8 cellular contexts compared by ENCODE assay signal in the genomic region with DNA sequence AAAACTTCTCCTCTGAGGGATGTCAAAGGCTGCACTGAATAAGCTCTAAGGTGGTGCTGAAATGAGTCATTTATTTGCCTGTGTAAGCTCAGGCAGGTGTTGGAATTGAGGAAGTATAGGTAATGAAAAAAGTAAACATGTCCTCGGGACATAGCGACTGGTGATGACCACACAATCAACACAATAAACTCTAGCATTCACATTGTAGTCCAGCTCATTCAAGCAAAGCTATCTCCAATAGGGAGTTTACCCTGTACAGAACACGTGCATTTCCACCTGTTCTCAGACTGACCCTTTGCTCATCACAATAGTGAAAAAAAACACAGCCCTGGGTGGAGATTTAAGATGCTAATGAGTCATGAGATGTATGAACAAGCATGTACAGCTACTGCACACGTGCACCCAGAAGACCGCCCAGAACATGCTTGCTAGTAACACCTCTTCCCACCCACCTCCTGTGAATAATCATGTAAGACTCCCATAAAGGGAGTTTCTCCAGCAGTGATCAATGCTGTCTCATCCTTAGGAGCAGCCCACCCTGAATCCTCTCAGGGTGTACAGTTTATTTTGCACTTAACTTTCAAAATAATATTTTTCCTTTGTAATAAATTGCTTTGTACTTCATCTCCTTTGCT. TPM values are rescaled to one million over a fixed set of nuclear protein-coding genes. Genes with fewer than 3 reads are reported as not detected.
A peak's percentile ranks its signal among the peaks of the same experiment; 100 is the strongest.
DNase-seq lines count a peak whose midpoint lies in the region; ATAC-seq lines count a peak whose summit lies in the region.

No MANE protein-coding gene starts in this region.

- peak overlapping the region; percentile 97 to 99 for H3K27ac Mint-ChIP-seq in natural killer cell treated with Interleukin-12 subunit alpha and Interleukin-12 subunit beta and Interleukin-15 and Interleukin-18, amount 100 ng/mL, for 72 hours

- no peaks in the 10 kb centered on the region for H3K9me3 Mint-ChIP-seq in natural killer cell treated with Interleukin-12 subunit alpha and Interleukin-12 subunit beta and Interleukin-15 and Interleukin-18, amount 100 ng/mL, for 72 hours

- peak; percentile 55 for ATAC-seq in GM18867 (IDR thresholded peaks at IDR 0.05; ENCODE audit: unreplicated experiment)
- ATAC-seq in HG02938 (IDR thresholded peaks at IDR 0.05; ENCODE audit: unreplicated experiment): peak; percentile 63
- peak; percentile 80 to 83 for ATAC-seq in activated CD4-positive, CD25-positive, alpha-beta regulatory T cell treated with anti-CD3 and anti-CD28 coated beads, Interleukin-2, amount 50 U/mL, for 24 hours
- ATAC-seq in natural killer cell treated with Interleukin-12 subunit alpha and Interleukin-12 subunit beta and Interleukin-15 and Interleukin-18, amount 100 ng/mL, for 72 hours: peak; percentile 78 to 87

- H3K27me3 Mint-ChIP-seq in natural killer cell treated with Interleukin-12 subunit alpha and Interleukin-12 subunit beta and Interleukin-15 and Interleukin-18, amount 100 ng/mL, for 72 hours: no peaks in the 10 kb centered on the region

- H3K4me1 ChIP-seq in urinary bladder (ENCODE audit: insufficient read depth): no peaks in the 10 kb centered on the region

- DNase-seq in NCI-H2081 (lab: John Stamatoyannopoulos, UW): peak; percentile 63 to 81
- peak; percentile 34 to 72 for DNase-seq in dermis microvascular lymphatic vessel endothelial cell (ENCODE audit: low read depth in 2 of 2)
- peak; percentile 67 for DNase-seq in natural killer cell treated with Interleukin-12 subunit alpha and Interleukin-12 subunit beta and Interleukin-15 and Interleukin-18, amount 100 ng/mL, for 72 hours (ENCODE audit: low spot score)
- no peak for DNase-seq in T1000 (lab: John Stamatoyannopoulos, UW)

- peak overlapping the region; percentile 86 for H3K4me3 Mint-ChIP-seq in natural killer cell treated with Interleukin-12 subunit alpha and Interleukin-12 subunit beta and Interleukin-15 and Interleukin-18, amount 100 ng/mL, for 72 hours

- peaks cover 42 to 59% of the 10 kb centered on the region in 2 donors for H3K4me1 Mint-ChIP-seq in natural killer cell treated with Interleukin-12 subunit alpha and Interleukin-12 subunit beta and Interleukin-15 and Interleukin-18, amount 100 ng/mL, for 72 hours (ENCODE audit: low read depth in 2 of 2)

- no peaks in the 10 kb centered on the region for H3K36me3 Mint-ChIP-seq in natural killer cell treated with Interleukin-12 subunit alpha and Interleukin-12 subunit beta and Interleukin-15 and Interleukin-18, amount 100 ng/mL, for 72 hours

- peak overlapping the region; percentile 36 for H3K4me3 ChIP-seq in urinary bladder (ENCODE audit: low read depth, low read length)

- H3K36me3 ChIP-seq in urinary bladder (ENCODE audit: insufficient read depth): no peaks in the 10 kb centered on the region

- WGBS in urinary bladder: 52% methylated on average over 5 of the region's 5 CpGs

- H3K27ac ChIP-seq in urinary bladder (ENCODE audit: low read depth): peak overlapping the region; percentile 69

RNA-seq across cellular contexts. Expression of a gene that starts 33.0 kb away (rescaled TPM):
- total RNA-seq in dermis microvascular lymphatic vessel endothelial cell (not detected in 2 replicates), urinary bladder (3.0 TPM)
- under 1 TPM in 1 of 2 donors, not detected in 1; 0.21 TPM for total RNA-seq in natural killer cell treated with Interleukin-12 subunit alpha and Interleukin-12 subunit beta and Interleukin-15 and Interleukin-18, amount 100 ng/mL, for 72 hours
- 4.4 TPM for polyA plus RNA-seq in urinary bladder

RNA-seq across cellular contexts. Expression of a gene that starts 45.1 kb away (rescaled TPM):
- total RNA-seq in dermis microvascular lymphatic vessel endothelial cell (12.8 and 21.7 TPM in 2 replicates), urinary bladder (12.7 TPM)
- 10 to 100 TPM; 59.0 to 96.5 TPM for total RNA-seq in natural killer cell treated with Interleukin-12 subunit alpha and Interleukin-12 subunit beta and Interleukin-15 and Interleukin-18, amount 100 ng/mL, for 72 hours
- 7.9 TPM for polyA plus RNA-seq in urinary bladder

RNA-seq across cellular contexts. Expression of a gene that starts 45.9 kb away (rescaled TPM):
- 11.1 and 11.8 TPM in 2 replicates for total RNA-seq in dermis microvascular lymphatic vessel endothelial cell
- 10 to 100 TPM; 29.2 to 54.1 TPM for total RNA-seq in natural killer cell treated with Interleukin-12 subunit alpha and Interleukin-12 subunit beta and Interleukin-15 and Interleukin-18, amount 100 ng/mL, for 72 hours
- 18.2 TPM for total RNA-seq in urinary bladder
- polyA plus RNA-seq in urinary bladder: 16.0 TPM
